8 cellular contexts compared by ENCODE assay signal in genomic region chr17:81221842-81222619, GRCh38. TPM values are rescaled to one million over a fixed set of nuclear protein-coding genes. Genes with fewer than 3 reads are reported as not detected.
DNase-seq lines count a peak whose midpoint lies in the region; ATAC-seq, FAIRE-seq and TF ChIP-seq lines count a peak whose summit lies in the region.

No MANE protein-coding gene starts in this region.

- peaks cover 17% of the 10 kb centered on the region for H3K4me1 Mint-ChIP-seq in chondrocyte (ENCODE audit: low read depth)

- in situ Hi-C loops in KBM-7 (cut with MboI; ENCODE audit: low pct_unique_long_range_greater_than_20kb, low sequenced_read_pairs) = no loop called here

- peaks cover 16% of the 10 kb centered on the region for H3K4me1 ChIP-seq in HUES48 (ENCODE audit: control insufficient read depth, insufficient read depth, low read length)
- H3K4me1 ChIP-seq in muscle layer of duodenum (ENCODE audit: control insufficient read depth in 1 of 2, insufficient read depth in 2 of 2, low read length in 2 of 2) = peaks cover 12 to 14% of the 10 kb centered on the region in 2 donors

- no peaks in the 10 kb centered on the region; the same call in 1 of the 2 replicates for H3K27me3 ChIP-seq in HUES48 (ENCODE audit: control insufficient read depth, insufficient read depth, low read length)
- H3K27me3 ChIP-seq in muscle layer of duodenum (ENCODE audit: low read depth, low read length) = no peaks in the 10 kb centered on the region

- no peaks in the 10 kb centered on the region for H3K27me3 Mint-ChIP-seq in chondrocyte (ENCODE audit: low read depth)

- no peak for ATAC-seq in HG02610 (IDR thresholded peaks at IDR 0.05; ENCODE audit: unreplicated experiment)

- no peak for TF ChIP-seq CTCF in chondrocyte (IDR thresholded peaks at IDR 0.05)
- TF ChIP-seq CTCF in D721Med (IDR thresholded peaks at IDR 0.05; ENCODE audit: insufficient read depth, missing control alignments) = no peak

- DNase-seq in AG08395 (ENCODE audit: low spot score) = peak; percentile 18
- DNase-seq in chondrocyte (ENCODE audit: low spot score) = no peak
- no peak for DNase-seq in D721Med (ENCODE audit: insufficient read length, low spot score)
- no peak for DNase-seq in COLO829 (ENCODE audit: low spot score)
- no peak for DNase-seq in KBM-7

- H3K27ac Mint-ChIP-seq in chondrocyte (ENCODE audit: unreplicated experiment) = no peak overlapping the region

- peaks cover 16% of the 10 kb centered on the region for H3K36me3 ChIP-seq in HUES48 (ENCODE audit: control insufficient read depth, insufficient read depth, low read length)
- peaks cover 0 to 5% of the 10 kb centered on the region in 2 donors for H3K36me3 ChIP-seq in muscle layer of duodenum (ENCODE audit: control insufficient read depth in 1 of 2, insufficient read depth in 2 of 2, low read length in 2 of 2)

- no peaks in the 10 kb centered on the region for H3K9me3 ChIP-seq in HUES48 (ENCODE audit: control insufficient read depth, insufficient read depth, low read length)
- H3K9me3 ChIP-seq in muscle layer of duodenum (ENCODE audit: control insufficient read depth in 1 of 2, low read length in 2 of 2) = no peaks in the 10 kb centered on the region

- peaks cover under 1% of the 10 kb centered on the region for H3K36me3 Mint-ChIP-seq in chondrocyte (ENCODE audit: low read depth)

- no peak overlapping the region for H3K27ac ChIP-seq in HUES48 (ENCODE audit: low read depth, low read length)
- H3K27ac ChIP-seq in muscle layer of duodenum (ENCODE audit: low read length) = no peak overlapping the region

- H3K4me3 Mint-ChIP-seq in chondrocyte (ENCODE audit: unreplicated experiment) = peak overlapping the region; percentile 63

- H3K4me3 ChIP-seq in HUES48 (ENCODE audit: low read depth, low read length) = peak overlapping the region; percentile 89
- H3K4me3 ChIP-seq in muscle layer of duodenum (ENCODE audit: low read depth in 1 of 2, low read length in 2 of 2) = peak overlapping the region; percentile 44 to 87

- no peak for FAIRE-seq in D721Med (lab: Jason Lieb, UNC)

- H3K9me3 Mint-ChIP-seq in chondrocyte (ENCODE audit: low read depth) = no peaks in the 10 kb centered on the region

- H3K9ac ChIP-seq in HUES48 (ENCODE audit: low read depth, low read length) = no peak overlapping the region

RNA-seq across cellular contexts. Expression of gene CEP131, which starts 0.7 kb away (rescaled TPM):
- 8.2 to 9.6 TPM (median 8.5 TPM) in 3 replicates for total RNA-seq in chondrocyte

RNA-seq across cellular contexts. Expression of gene TEPSIN, which starts 16.8 kb away (rescaled TPM):
- total RNA-seq in chondrocyte = 27.1 to 29.0 TPM (median 27.6 TPM) in 3 replicates

RNA-seq across cellular contexts. Expression of gene NDUFAF8, which starts 17.1 kb away (rescaled TPM):
- 36.1 to 58.9 TPM (median 39.7 TPM) in 3 replicates for total RNA-seq in chondrocyte

RNA-seq across cellular contexts. Expression of gene AATK, which starts 56.0 kb away (rescaled TPM):
- total RNA-seq in chondrocyte = 0.48 to 0.67 TPM (median 0.51 TPM) in 3 replicates

RNA-seq across cellular contexts. Expression of gene PVALEF, which starts 56.7 kb away (rescaled TPM):
- not detected in 3 replicates for total RNA-seq in chondrocyte
